ENCODE assay signal across 13 cellular contexts in the genomic region with DNA sequence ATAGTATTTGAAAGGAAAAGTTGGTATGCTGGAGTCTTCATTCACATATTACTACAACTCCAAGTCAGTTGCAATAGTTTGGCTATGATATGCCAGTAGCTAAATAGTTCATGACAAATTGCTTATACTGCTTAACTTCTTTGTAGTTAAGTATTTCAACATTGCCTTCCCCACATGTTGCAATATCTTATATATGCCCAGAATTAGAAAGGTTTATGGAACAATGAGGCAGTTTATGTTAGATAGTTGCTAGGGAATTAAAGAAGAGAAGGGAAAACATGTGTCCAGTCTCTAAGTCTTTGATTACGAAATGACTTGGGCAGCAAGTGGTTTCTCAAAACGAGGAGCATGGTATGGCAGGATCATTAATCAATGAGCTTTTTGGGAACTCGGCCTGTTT.
A peak's percentile ranks its signal among the peaks of the same experiment; 100 is the strongest.
DNase-seq lines count a peak whose midpoint lies in the region; ATAC-seq and TF ChIP-seq lines count a peak whose summit lies in the region.
"Had no signal": no experiment of that assay in that cellular context is flagged by ENCODE, and none has a peak within 500 bp of the region (broad histone marks: within the 10 kb centered on the region; RNA-seq: fewer than 3 reads in every experiment).

No MANE protein-coding gene starts in this region.

- TF ChIP-seq RAD21 in Ishikawa (IDR thresholded peaks at IDR 0.05; ENCODE audit: low read depth) = no peak

- peak; percentile 91 for DNase-seq in AG09319 (ENCODE audit: extremely low read depth, low read depth)
- DNase-seq in mammary epithelial cell = peak; percentile 35
- peak; percentile 11 for DNase-seq in hepatocyte (ENCODE audit: low spot score)
- no peak for DNase-seq in germinal center (ENCODE audit: low spot score)
- no peak for DNase-seq in central memory CD4-positive, alpha-beta T cell
- no peak for DNase-seq in stimulated activated CD4-positive, alpha-beta T cell treated with anti-CD3 and anti-CD28 coated beads, Interleukin-2, amount 100 ng/mL, for 48 hours
- DNase-seq: activated B cell treated with CpG ODN at 0.5 μM for 24 hours; COR-L47; effector memory CD8-positive, alpha-beta T cell; NCI-H1436 treated with DMSO at 0.1 percent for 48 hours; NCI-H524 treated with DMSO at 0.1 percent for 48 hours had no signal

- intact Hi-C loops in mammary epithelial cell (cut with micrococcal nuclease) = no loop called here

- no peak overlapping the region for H3K4me3 ChIP-seq in mammary epithelial cell (replicated peaks in 1 of 3; ENCODE audit: insufficient read depth in 1 of 3, low read depth in 2 of 3, low read length in 3 of 3)
- H3K4me3 ChIP-seq in hepatocyte = no peak overlapping the region

- no peaks in the 10 kb centered on the region for H3K36me3 ChIP-seq in mammary epithelial cell (ENCODE audit: insufficient read depth, low read length)
- H3K36me3 ChIP-seq in hepatocyte (replicated peaks; ENCODE audit: insufficient read depth, low read depth) = no peaks in the 10 kb centered on the region

- H3K4me1 ChIP-seq in mammary epithelial cell (ENCODE audit: insufficient read depth, low read length) (no peaks in the 10 kb centered on the region), hepatocyte (ENCODE audit: insufficient read depth) (no peaks in the 10 kb centered on the region)

- H3K4me2 ChIP-seq in mammary epithelial cell (ENCODE audit: insufficient read depth, low read depth, low read length) = no peak overlapping the region
- no peak overlapping the region for H3K4me2 ChIP-seq in hepatocyte

- H3K9me2 ChIP-seq in hepatocyte (replicated peaks; ENCODE audit: insufficient read depth) = no peaks in the 10 kb centered on the region

- in situ Hi-C loops in mammary epithelial cell (cut with MboI; ENCODE audit: low sequenced_read_pairs in 2 of 2) = no loop called here

- WGBS in mammary epithelial cell (ENCODE audit: low coverage, missing lambda C conversion rate) = 38% methylated on average over 3 of the region's 3 CpGs
- 54% methylated on average over 3 of the region's 3 CpGs for WGBS in hepatocyte (ENCODE audit: low lambda C conversion rate, missing lambda C conversion rate)

- H4K20me1 ChIP-seq in mammary epithelial cell (ENCODE audit: insufficient read depth, low read length) = no peaks in the 10 kb centered on the region
- no peaks in the 10 kb centered on the region for H4K20me1 ChIP-seq in hepatocyte (ENCODE audit: insufficient read depth, poor library complexity, severe bottlenecking)

- TF ChIP-seq CTCF in AG09319 (IDR thresholded peaks at IDR 0.05; ENCODE audit: low read depth, low read length) = no peak
- TF ChIP-seq CTCF in mammary epithelial cell (conservative IDR thresholded peaks at IDR 0.05 in 1 of 2, IDR thresholded peaks at IDR 0.05 in 1 of 2; ENCODE audit: extremely low read depth in 1 of 2, insufficient read depth in 1 of 2, low read depth in 1 of 2, low read length in 2 of 2) = no peak
- no peak for TF ChIP-seq CTCF in hepatocyte (IDR thresholded peaks at IDR 0.05; ENCODE audit: poor library complexity)

- no peak for ATAC-seq in GM19397 (IDR thresholded peaks at IDR 0.05; ENCODE audit: unreplicated experiment)
- ATAC-seq: effector memory CD8-positive, alpha-beta T cell had no signal

- no peak for TF ChIP-seq EP300 in Ishikawa (IDR thresholded peaks at IDR 0.05; ENCODE audit: borderline replicate concordance)

- no peak overlapping the region for H3K9ac ChIP-seq in mammary epithelial cell (ENCODE audit: insufficient read depth, low read length)

- CTCF ChIA-PET in mammary epithelial cell (lab: Charles Lee; ENCODE audit: low non-redundant PET) = no interaction called here

- H2AFZ ChIP-seq in mammary epithelial cell (ENCODE audit: low read depth, low read length) (no peak overlapping the region), hepatocyte (no peak overlapping the region)

- H3K9me3 ChIP-seq in mammary epithelial cell (replicated peaks; ENCODE audit: insufficient read depth, low read length) (no peaks in the 10 kb centered on the region), hepatocyte (ENCODE audit: low read depth) (no peaks in the 10 kb centered on the region)

- dilution Hi-C loops in mammary epithelial cell (cut with HindIII; ENCODE audit: low sequenced_read_pairs) = loop anchor here (5.0 kb wide), 1 partner anchor 37 kb away; no protein-coding TSS in a partner anchor

- H3K27me3 ChIP-seq in mammary epithelial cell (ENCODE audit: insufficient read depth, low read length) = no peaks in the 10 kb centered on the region
- H3K27me3 ChIP-seq in hepatocyte = no peaks in the 10 kb centered on the region

- BruUV-seq in mammary epithelial cell (replicated peaks; lab: Mats Ljungman, UMichigan) = no TSS peak

- H3K27ac ChIP-seq in mammary epithelial cell (ENCODE audit: insufficient read depth, low read depth, low read length) = no peak overlapping the region
- no peak overlapping the region for H3K27ac ChIP-seq in hepatocyte

- H3K79me2 ChIP-seq in mammary epithelial cell (ENCODE audit: insufficient read depth, low read length) (no peaks in the 10 kb centered on the region), hepatocyte (no peaks in the 10 kb centered on the region)

TF ChIP-seq in Ishikawa, 13 proteins besides CTCF, POLR2A, EP300 and RAD21:
- no peak for TF ChIP-seq ZBTB7A (IDR thresholded peaks at IDR 0.05; ENCODE audit: low read depth)
- no peak for TF ChIP-seq TAF1 (IDR thresholded peaks at IDR 0.05; ENCODE audit: low read depth)
- no peak for TF ChIP-seq FOXM1 (IDR thresholded peaks at IDR 0.05; ENCODE audit: borderline replicate concordance, low read depth)
- TF ChIP-seq MAX (IDR thresholded peaks at IDR 0.05) = no peak
- no peak for TF ChIP-seq NFIC (IDR thresholded peaks at IDR 0.05)
- TF ChIP-seq CEBPB (IDR thresholded peaks at IDR 0.05) = 0 out of 2 replicates have a peak, but pooled peaks have one; percentile 23

Comparison
In these comparisons a context has a peak if more than half of its experiments do, and no peak if none do; other contexts are left out.
1. DNase-seq: peak in AG09319 (single experiment), mammary epithelial cell (single experiment) and hepatocyte (single experiment); none in germinal center (single experiment), central memory CD4-positive, alpha-beta T cell (single experiment) and stimulated activated CD4-positive, alpha-beta T cell treated with anti-CD3 and anti-CD28 coated beads, Interleukin-2, amount 100 ng/mL, for 48 hours (0 of 2).